Comparison of ENCODE assay signal across 28 cellular contexts in genomic region chr7:86257894-86258293, GRCh38.
"Had no signal": no experiment of that assay in that cellular context is flagged by ENCODE, and none has a peak within 500 bp of the region (broad histone marks: within the 10 kb centered on the region; RNA-seq: fewer than 3 reads in every experiment).

No MANE protein-coding gene starts in this region.

- H3K4me1 ChIP-seq: parathyroid adenoma, psoas muscle, right lobe of liver, sigmoid colon, stomach, thyroid gland, tibial nerve, upper lobe of left lung, vagina had no signal

- DNase-seq: naive thymus-derived CD8-positive, alpha-beta T cell; nephron progenitor cell; occipital lobe; ovary; psoas muscle; right cardiac atrium; right lobe of liver; sigmoid colon; small intestine; stimulated activated CD4-positive, alpha-beta T cell treated with anti-CD3 and anti-CD28 coated beads, Interleukin-15, amount 100 ng/mL, for 24 hours; stimulated activated CD4-positive, alpha-beta T cell treated with anti-CD3 and anti-CD28 coated beads, Interleukin-2, amount 100 ng/mL, for 24 hours; stimulated activated CD4-positive, alpha-beta T cell treated with anti-CD3 and anti-CD28 coated beads, Interleukin-2, amount 100 ng/mL, for 48 hours; stimulated activated CD4-positive, alpha-beta T cell treated with anti-CD3 and anti-CD28 coated beads, Interleukin-4, amount 100 ng/mL, for 24 hours; stimulated activated naive B cell treated with anti-CD40 and anti-IgM and Interleukin-4, amounts not matched to agents 10 μg/mL and 1 μg/mL and 100 μg/mL, for 72 hours; stimulated activated naive CD4-positive, alpha-beta T cell treated with Interleukin-2 at 50 U/mL for 16 hours; stomach; thyroid gland; trophoblast cell; upper lobe of left lung had no signal

- H2AFZ ChIP-seq: parathyroid adenoma had no signal

- H3K4me3 ChIP-seq: ovary, psoas muscle, right lobe of liver, sigmoid colon, stomach, thoracic aorta, thyroid gland, tibial nerve, upper lobe of left lung, vagina had no signal

- H3K36me3 ChIP-seq: ovary, right lobe of liver, sigmoid colon, stomach, thoracic aorta, thyroid gland, tibial nerve, upper lobe of left lung, vagina had no signal

- FAIRE-seq: small intestine, urothelium cell line had no signal

- H3K36me3 Mint-ChIP-seq: stimulated activated effector memory CD8-positive, alpha-beta T cell treated with anti-CD3 and anti-CD28 coated beads, Interleukin-12 subunit alpha, Interleukin-12 subunit beta, amount 100 ng/mL, for 72 hours; stimulated activated naive B cell treated with anti-CD40 and anti-IgM and Interleukin-4, amounts not matched to agents 10 μg/mL and 1 μg/mL and 100 μg/mL, for 72 hours had no signal

- H3K4me1 Mint-ChIP-seq: naive thymus-derived CD8-positive, alpha-beta T cell; nephron progenitor cell; neural crest cell; stimulated activated effector memory CD8-positive, alpha-beta T cell treated with anti-CD3 and anti-CD28 coated beads, Interleukin-12 subunit alpha, Interleukin-12 subunit beta, amount 100 ng/mL, for 72 hours; stimulated activated naive B cell treated with anti-CD40 and anti-IgM and Interleukin-4, amounts not matched to agents 10 μg/mL and 1 μg/mL and 100 μg/mL, for 72 hours had no signal

- H3K27ac Mint-ChIP-seq: naive thymus-derived CD8-positive, alpha-beta T cell; natural killer cell treated with Interleukin-12 subunit alpha and Interleukin-12 subunit beta and Interleukin-15 and Interleukin-18, amount 100 ng/mL, for 72 hours; nephron progenitor cell; stimulated activated effector memory CD8-positive, alpha-beta T cell treated with anti-CD3 and anti-CD28 coated beads, Interleukin-12 subunit alpha, Interleukin-12 subunit beta, amount 100 ng/mL, for 72 hours; stimulated activated naive B cell treated with anti-CD40 and anti-IgM and Interleukin-4, amounts not matched to agents 10 μg/mL and 1 μg/mL and 100 μg/mL, for 72 hours; stimulated activated naive CD8-positive, alpha-beta T cell treated with anti-CD3 and anti-CD28 coated beads, Interleukin-15, Interleukin-2, amounts not matched to agents 100 ng/mL and 50 ng/mL, for 24 hours had no signal

- ATAC-seq: naive thymus-derived CD8-positive, alpha-beta T cell; natural killer cell treated with Interleukin-12 subunit alpha and Interleukin-12 subunit beta and Interleukin-15 and Interleukin-18, amount 100 ng/mL, for 72 hours; psoas muscle; right cardiac atrium; right lobe of liver; stimulated activated effector memory CD8-positive, alpha-beta T cell treated with anti-CD3 and anti-CD28 coated beads, Interleukin-12 subunit alpha, Interleukin-12 subunit beta, amount 100 ng/mL, for 72 hours; stimulated activated naive B cell treated with anti-CD40 and anti-IgM and Interleukin-4, amounts not matched to agents 10 μg/mL and 1 μg/mL and 100 μg/mL, for 72 hours had no signal

- H3K27me3 ChIP-seq: ovary, right lobe of liver, sigmoid colon, stomach, thyroid gland, tibial nerve, upper lobe of left lung, vagina had no signal

- H3K9me3 ChIP-seq: ovary, psoas muscle, right lobe of liver, sigmoid colon, stomach, thoracic aorta, thyroid gland, upper lobe of left lung, vagina had no signal

- H3K79me2 ChIP-seq: parathyroid adenoma had no signal

- H3K27me3 Mint-ChIP-seq: naive thymus-derived CD8-positive, alpha-beta T cell; natural killer cell treated with Interleukin-12 subunit alpha and Interleukin-12 subunit beta and Interleukin-15 and Interleukin-18, amount 100 ng/mL, for 72 hours; stimulated activated naive B cell treated with anti-CD40 and anti-IgM and Interleukin-4, amounts not matched to agents 10 μg/mL and 1 μg/mL and 100 μg/mL, for 72 hours; stimulated activated naive CD8-positive, alpha-beta T cell treated with anti-CD3 and anti-CD28 coated beads, Interleukin-15, Interleukin-2, amounts not matched to agents 100 ng/mL and 50 ng/mL, for 24 hours had no signal

- H3K27ac ChIP-seq: ovary, parathyroid adenoma, psoas muscle, right lobe of liver, sigmoid colon, stomach, thoracic aorta, thyroid gland, tibial nerve, upper lobe of left lung, vagina had no signal

- H3K4me3 Mint-ChIP-seq: naive thymus-derived CD8-positive, alpha-beta T cell; natural killer cell treated with Interleukin-12 subunit alpha and Interleukin-12 subunit beta and Interleukin-15 and Interleukin-18, amount 100 ng/mL, for 72 hours; nephron progenitor cell; neural crest cell; stimulated activated effector memory CD8-positive, alpha-beta T cell treated with anti-CD3 and anti-CD28 coated beads, Interleukin-12 subunit alpha, Interleukin-12 subunit beta, amount 100 ng/mL, for 72 hours; stimulated activated naive B cell treated with anti-CD40 and anti-IgM and Interleukin-4, amounts not matched to agents 10 μg/mL and 1 μg/mL and 100 μg/mL, for 72 hours; stimulated activated naive CD8-positive, alpha-beta T cell treated with anti-CD3 and anti-CD28 coated beads, Interleukin-15, Interleukin-2, amounts not matched to agents 100 ng/mL and 50 ng/mL, for 24 hours had no signal

- H3K9ac ChIP-seq: parathyroid adenoma had no signal
